Comparison of ENCODE assay signal across 13 cellular contexts in the genomic region with DNA sequence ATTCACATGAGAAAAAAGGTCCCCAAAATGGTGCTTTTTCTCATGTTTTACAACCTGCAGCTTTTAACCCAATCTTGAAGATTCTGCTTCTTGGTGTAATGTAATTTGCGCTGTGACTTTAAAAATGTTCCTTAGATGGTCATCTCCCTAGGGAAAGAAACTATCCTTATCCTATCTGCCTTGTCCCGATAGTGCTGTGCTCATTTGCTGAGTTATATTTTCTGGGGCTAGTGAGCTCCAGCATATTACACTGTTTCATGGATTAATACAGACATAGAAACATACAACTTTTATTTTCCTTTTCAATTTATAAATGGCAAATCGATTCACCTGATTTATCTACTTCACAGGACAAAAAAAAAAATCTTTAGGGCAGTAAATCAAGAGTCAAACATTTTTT. TPM values are rescaled to one million over a fixed set of nuclear protein-coding genes. Genes with fewer than 3 reads are reported as not detected.
DNase-seq lines count a peak whose midpoint lies in the region; ATAC-seq, FAIRE-seq and TF ChIP-seq lines count a peak whose summit lies in the region.
"Had no signal": no experiment of that assay in that cellular context is flagged by ENCODE, and none has a peak within 500 bp of the region (broad histone marks: within the 10 kb centered on the region; RNA-seq: fewer than 3 reads in every experiment).

No MANE protein-coding gene starts in this region.

- TF ChIP-seq CTCF in A673 (conservative IDR thresholded peaks at IDR 0.05; ENCODE audit: low read depth, low read length): no peak
- no peak for TF ChIP-seq CTCF in Calu3 (IDR thresholded peaks at IDR 0.05; ENCODE audit: unreplicated experiment)
- no peak for TF ChIP-seq CTCF in VCaP (conservative IDR thresholded peaks at IDR 0.05)

- H3K4me3 Mint-ChIP-seq in Calu3 (ENCODE audit: low read depth, unreplicated experiment): peak overlapping the region; percentile 91
- peak overlapping the region in 4 of 5 donors; percentile 18 to 87 (median 68) for H3K4me3 Mint-ChIP-seq in immature natural killer cell
- H3K4me3 Mint-ChIP-seq: CD14-positive monocyte had no signal

- H3K27ac Mint-ChIP-seq in Calu3 (ENCODE audit: unreplicated experiment) (no peak overlapping the region), immature natural killer cell (peak overlapping the region in 4 of 6 donors; percentile 9 to 76 (median 52))

- H3K27me3 Mint-ChIP-seq in Calu3 (ENCODE audit: unreplicated experiment) (no peaks in the 10 kb centered on the region), immature natural killer cell (ENCODE audit: low read depth in 3 of 3) (peaks cover 4 to 8% (median 6%) of the 10 kb centered on the region in 3 donors)
- H3K27me3 Mint-ChIP-seq: central memory CD8-positive, alpha-beta T cell had no signal

- H3K9me3 Mint-ChIP-seq in Calu3 (ENCODE audit: low read depth, unreplicated experiment) (no peaks in the 10 kb centered on the region), immature natural killer cell (no peaks in the 10 kb centered on the region)
- H3K9me3 Mint-ChIP-seq: CD14-positive monocyte; central memory CD8-positive, alpha-beta T cell had no signal

- DNase-seq in A673 (ENCODE audit: low spot score) (no peak), Calu3 (no peak), immature natural killer cell (no peak), GM19239 (ENCODE audit: insufficient read length, low spot score) (no peak), left colon (no peak)
- DNase-seq: activated CD4-positive, CD25-positive, alpha-beta regulatory T cell treated with anti-CD3 and anti-CD28 coated beads, Interleukin-2, amount 50 U/mL, for 72 hours; NCI-H1048 had no signal

- POLR2A ChIA-PET in A673 (lab: Charles Lee; ENCODE audit: low non-redundant PET): no interaction called here

- H3K27me3 ChIP-seq in A673 (replicated peaks; ENCODE audit: insufficient read depth, low read depth, low read length, poor library complexity): no peaks in the 10 kb centered on the region

- H3K4me1 Mint-ChIP-seq in Calu3 (ENCODE audit: low read depth, unreplicated experiment) (peaks cover 10% of the 10 kb centered on the region), immature natural killer cell (peaks cover 70 to 85% of the 10 kb centered on the region in 2 donors)

- CTCF ChIA-PET in A673 (lab: Charles Lee) (no interaction called here), Calu3 (lab: Charles Lee) (interaction anchor here (0.7 to 1.5 kb wide), 2 partner anchors 29 to 119 kb away, joined by 3 to 5 read pairs; no protein-coding TSS in a partner anchor)

- intact Hi-C loops in A673 (cut with micrococcal nuclease; ENCODE audit: unreplicated experiment) (no loop called here), Calu3 (cut with micrococcal nuclease; ENCODE audit: unreplicated experiment) (no loop called here), left colon (cut with DNase I, micrococcal nuclease) (no loop called here)

- FAIRE-seq in GM19239 (lab: Jason Lieb, UNC): no peak

- H3K36me3 Mint-ChIP-seq in Calu3 (ENCODE audit: insufficient read depth, unreplicated experiment) (peaks cover 52% of the 10 kb centered on the region), immature natural killer cell (peaks cover 9 to 13% (median 11%) of the 10 kb centered on the region in 3 donors)

- no peak overlapping the region for H3K4me3 ChIP-seq in A673 (ENCODE audit: low read depth, low read length, poor library complexity, severe bottlenecking)

- H3K27ac ChIP-seq in A673 (ENCODE audit: low read depth, low read length, poor library complexity, severe bottlenecking) (peak overlapping the region; percentile 13), VCaP (peak overlapping the region; percentile 96; the same call in 1 of the 2 replicates)

- H3K9me3 ChIP-seq in A673 (ENCODE audit: low read depth, low read length, poor library complexity, severe bottlenecking): no peaks in the 10 kb centered on the region
- H3K9me3 ChIP-seq: HAP-1 had no signal

- H3K36me3 ChIP-seq in A673 (ENCODE audit: insufficient read depth, low read length, poor library complexity, severe bottlenecking): peaks cover 33% of the 10 kb centered on the region

- peaks cover 31% of the 10 kb centered on the region for H3K4me1 ChIP-seq in A673 (ENCODE audit: insufficient read depth, low read length, poor library complexity, severe bottlenecking)

- BruUV-seq in A673 (replicated peaks; lab: Mats Ljungman, UMichigan) (no TSS peak), Calu3 (replicated peaks; lab: Mats Ljungman, UMichigan) (no TSS peak)

- no peak for ATAC-seq in HG03460 (IDR thresholded peaks at IDR 0.05; ENCODE audit: unreplicated experiment)
- no peak for ATAC-seq in GM21381 (IDR thresholded peaks at IDR 0.05; ENCODE audit: unreplicated experiment)
- ATAC-seq in left colon: no peak

RNA-seq across cellular contexts. Expression of a gene that starts 2.8 kb away (rescaled TPM):
- total RNA-seq in A673 (2021) (47.0 and 49.4 TPM in 2 replicates), Calu3 (2022) (27.0 and 30.1 TPM in 2 replicates), left colon (10 to 100 TPM; 32.8 to 33.6 TPM)
- polyA plus RNA-seq in immature natural killer cell: 10 to 100 TPM; 19.7 to 40.4 (median 21.1) TPM
